14 cellular contexts compared by ENCODE assay signal in genomic region chr12:7542813-7543212, GRCh38. TPM values are rescaled to one million over a fixed set of nuclear protein-coding genes. Genes with fewer than 3 reads are reported as not detected.
A peak's percentile ranks its signal among the peaks of the same experiment; 100 is the strongest.
DNase-seq lines count a peak whose midpoint lies in the region; ATAC-seq, FAIRE-seq and TF ChIP-seq lines count a peak whose summit lies in the region.
"Had no signal": no experiment of that assay in that cellular context is flagged by ENCODE, and none has a peak within 500 bp of the region (broad histone marks: within the 10 kb centered on the region; RNA-seq: fewer than 3 reads in every experiment).

No MANE protein-coding gene starts in this region.

- H3K9me3 ChIP-seq in lower lobe of right lung: no peaks in the 10 kb centered on the region

- FAIRE-seq in urothelium cell line (lab: Jason Lieb, UNC): peak; percentile 13

- H3K36me3 ChIP-seq in lower lobe of right lung: no peaks in the 10 kb centered on the region

- H3K4me1 Mint-ChIP-seq in T-cell: no peaks in the 10 kb centered on the region
- H3K4me1 Mint-ChIP-seq: activated CD4-positive, alpha-beta memory T cell treated with anti-CD3 and anti-CD28 coated beads, Interleukin-2, amount 10 ng/mL, durations not matched to agents 7 days and 5 days had no signal

- H3K4me3 ChIP-seq in lower lobe of right lung: no peak overlapping the region

- H3K27ac Mint-ChIP-seq in T-cell: no peak overlapping the region
- H3K27ac Mint-ChIP-seq: activated CD4-positive, alpha-beta memory T cell treated with anti-CD3 and anti-CD28 coated beads, Interleukin-2, amount 10 ng/mL, durations not matched to agents 7 days and 5 days; activated naive CD4-positive, alpha-beta T cell treated with anti-CD3 and anti-CD28 coated beads, Interleukin-2, amount 50 U/mL, for 72 hours had no signal

- ATAC-seq in lower lobe of right lung (peak; percentile 71), T-cell (replicated peaks in 1 of 4) (no peak)
- ATAC-seq: activated naive CD4-positive, alpha-beta T cell treated with anti-CD3 and anti-CD28 coated beads, Interleukin-2, amount 50 U/mL, for 72 hours had no signal

- DNase-seq in SIG-M5 treated with dmso at 0.1 percent for 504 hours (lab: John Stamatoyannopoulos, UW; ENCODE audit: unreplicated experiment) (peak; percentile 23), SIG-M5 (lab: John Stamatoyannopoulos, UW) (no peak), dedifferentiated amniotic fluid mesenchymal stem cell (ENCODE audit: extremely low spot score) (peak; percentile 65), lower lobe of right lung (no peak), urothelium cell line (ENCODE audit: low spot score) (no peak), T-cell (no peak), DMS79 (lab: John Stamatoyannopoulos, UW) (no peak), LoVo (ENCODE audit: low spot score) (no peak)
- DNase-seq: activated CD4-positive, alpha-beta memory T cell treated with anti-CD3 and anti-CD28 coated beads, Interleukin-2, amount 10 ng/mL, durations not matched to agents 7 days and 5 days; NCI-H1105 treated with DMSO at 0.1 percent for 48 hours; NCI-H774; T-helper 1 cell had no signal

- intact Hi-C loops in lower lobe of right lung (cut with DNase I): no loop called here

- CTCF ChIA-PET in T-cell (lab: Charles Lee): no interaction called here

- H3K4me3 Mint-ChIP-seq in T-cell: no peak overlapping the region
- H3K4me3 Mint-ChIP-seq: activated CD4-positive, alpha-beta memory T cell treated with anti-CD3 and anti-CD28 coated beads, Interleukin-2, amount 10 ng/mL, durations not matched to agents 7 days and 5 days had no signal

- H3K9me3 Mint-ChIP-seq in T-cell: peaks cover 0 to 6% (median 0%) of the 10 kb centered on the region in 3 donors
- H3K9me3 Mint-ChIP-seq: activated CD4-positive, alpha-beta memory T cell treated with anti-CD3 and anti-CD28 coated beads, Interleukin-2, amount 10 ng/mL, durations not matched to agents 7 days and 5 days had no signal

- POLR2A ChIA-PET in T-cell (lab: Charles Lee): no interaction called here

- peaks cover 16 to 48% of the 10 kb centered on the region in 2 donors for H3K27me3 Mint-ChIP-seq in T-cell

- no peak for TF ChIP-seq CTCF in lower lobe of right lung (IDR thresholded peaks at IDR 0.05)

- no peaks in the 10 kb centered on the region for H3K4me1 ChIP-seq in lower lobe of right lung

- H3K36me3 Mint-ChIP-seq in T-cell: no peaks in the 10 kb centered on the region

- no peaks in the 10 kb centered on the region for H3K27me3 ChIP-seq in lower lobe of right lung (ENCODE audit: low read depth)

- no peak overlapping the region for H3K27ac ChIP-seq in lower lobe of right lung
- H3K27ac ChIP-seq: 22Rv1 had no signal

RNA-seq across cellular contexts. Expression of gene CD163, which starts 39.2 kb away (rescaled TPM):
- total RNA-seq in lower lobe of right lung (525 TPM), T-cell (1 to 10 TPM in 1 of 5 donors, under 1 TPM in 4; 0.33 to 1.2 (median 0.73) TPM)
- total RNA-seq: activated CD4-positive, alpha-beta memory T cell treated with anti-CD3 and anti-CD28 coated beads, Interleukin-2, amount 10 ng/mL, durations not matched to agents 7 days and 5 days; activated naive CD4-positive, alpha-beta T cell treated with anti-CD3 and anti-CD28 coated beads, Interleukin-2, amount 50 U/mL, for 72 hours had no signal

Comparison
In these comparisons a context has a peak if more than half of its experiments do, and no peak if none do; other contexts are left out.
1. DNase-seq: peak in SIG-M5 treated with dmso at 0.1 percent for 504 hours (single experiment) and dedifferentiated amniotic fluid mesenchymal stem cell (single experiment); none in SIG-M5 (single experiment), lower lobe of right lung (single experiment), urothelium cell line (single experiment), T-cell (0 of 34), DMS79 (single experiment) and LoVo (single experiment).
2. ATAC-seq: peak in lower lobe of right lung (2 of 2); none in T-cell (0 of 4).
3. RNA of gene CD163, which starts 39.2 kb away (total RNA-seq): 525 TPM in lower lobe of right lung (single experiment); 0.33 to 1.2 TPM in T-cell; every median in the first group is over 100 times any median in the second.